ENCODE assay signal across 1 cellular context in genomic region chr4:39166177-39166576, GRCh38.
TF ChIP-seq lines count a peak whose summit lies in the region.

No MANE protein-coding gene starts in this region.

TF ChIP-seq in H1, 55 proteins besides CTCF, POLR2A, EP300 and RAD21:
- TF ChIP-seq BCL11A (IDR thresholded peaks at IDR 0.05; ENCODE audit: low read depth in 2 of 2, low read length in 2 of 2) (no peak), TBP (IDR thresholded peaks at IDR 0.05; ENCODE audit: low read depth, low read length) (no peak), RFX5 (IDR thresholded peaks at IDR 0.05; ENCODE audit: borderline replicate concordance, low read depth, low read length) (no peak), SP4 (IDR thresholded peaks at IDR 0.05; ENCODE audit: low read length) (no peak), RNF2 (IDR thresholded peaks at IDR 0.05; ENCODE audit: borderline replicate concordance, low read depth, low read length, missing control alignments, poor library complexity, severe bottlenecking) (no peak), EGR1 (IDR thresholded peaks at IDR 0.05; ENCODE audit: borderline replicate concordance, low read depth, low read length) (no peak), JUND (IDR thresholded peaks at IDR 0.05; ENCODE audit: low read length) (no peak), NRF1 (IDR thresholded peaks at IDR 0.05; ENCODE audit: low read depth, low read length) (no peak), CBX8 (IDR thresholded peaks at IDR 0.05; ENCODE audit: borderline replicate concordance, low read depth, low read length) (no peak), USF2 (IDR thresholded peaks at IDR 0.05; ENCODE audit: low read length) (no peak), TEAD4 (IDR thresholded peaks at IDR 0.05; ENCODE audit: low read depth, low read length) (no peak), JUN (IDR thresholded peaks at IDR 0.05; ENCODE audit: low read depth, low read length) (no peak), YY1 (IDR thresholded peaks at IDR 0.05; ENCODE audit: low read depth, low read length) (no peak), ASH2L (IDR thresholded peaks at IDR 0.05; ENCODE audit: low read length) (no peak), GABPA (IDR thresholded peaks at IDR 0.05; ENCODE audit: borderline replicate concordance, insufficient read depth, low read length) (no peak), SRF (IDR thresholded peaks at IDR 0.05; ENCODE audit: low read depth, low read length) (no peak), EZH2 (IDR thresholded peaks at IDR 0.05; ENCODE audit: low read depth, low read length, severe bottlenecking) (no peak)
